In genomic region chr4:1939664-1940509, GRCh38 we compare ENCODE assay signal across 10 cellular contexts.
DNase-seq lines count a peak whose midpoint lies in the region; ATAC-seq, FAIRE-seq and TF ChIP-seq lines count a peak whose summit lies in the region.
"Had no signal": no experiment of that assay in that cellular context is flagged by ENCODE, and none has a peak within 500 bp of the region (broad histone marks: within the 10 kb centered on the region; RNA-seq: fewer than 3 reads in every experiment).

No MANE protein-coding gene starts in this region.

- no peaks in the 10 kb centered on the region for H3K9me3 Mint-ChIP-seq in astrocyte (ENCODE audit: unreplicated experiment)
- H3K9me3 Mint-ChIP-seq: activated naive CD4-positive, alpha-beta T cell treated with anti-CD3 and anti-CD28 coated beads, Interleukin-2, amount 50 U/mL, for 24 hours; IgD-negative memory B cell had no signal

- H3K27ac ChIP-seq in ACC112 (ENCODE audit: low read depth, low read length) = peak overlapping the region; percentile 81
- peak overlapping the region; percentile 88 for H3K27ac ChIP-seq in astrocyte (ENCODE audit: low read depth, low read length)

- peak overlapping the region; percentile 23 for H3K27ac Mint-ChIP-seq in astrocyte (ENCODE audit: unreplicated experiment)
- H3K27ac Mint-ChIP-seq: activated naive CD4-positive, alpha-beta T cell treated with anti-CD3 and anti-CD28 coated beads, Interleukin-2, amount 50 U/mL, for 24 hours; IgD-negative memory B cell had no signal

- H3K4me3 Mint-ChIP-seq in astrocyte (ENCODE audit: unreplicated experiment) = no peak overlapping the region
- H3K4me3 Mint-ChIP-seq: activated naive CD4-positive, alpha-beta T cell treated with anti-CD3 and anti-CD28 coated beads, Interleukin-2, amount 50 U/mL, for 24 hours; IgD-negative memory B cell had no signal

- DNase-seq in HS-5 (ENCODE audit: low read depth) (peak; percentile 60), astrocyte (ENCODE audit: low read depth) (peak; percentile 98), hepatic stellate cell (ENCODE audit: low spot score) (peak; percentile 67), COLO668 (lab: John Stamatoyannopoulos, UW; ENCODE audit: unreplicated experiment) (no peak), NK-92 (lab: John Stamatoyannopoulos, UW; ENCODE audit: unreplicated experiment) (no peak)

- peak; percentile 91 for FAIRE-seq in astrocyte (lab: Jason Lieb, UNC)

- ATAC-seq in HG02870 (IDR thresholded peaks at IDR 0.05; ENCODE audit: unreplicated experiment) = no peak
- no peak for ATAC-seq in GM21717 (IDR thresholded peaks at IDR 0.05; ENCODE audit: unreplicated experiment)

- peaks cover 3% of the 10 kb centered on the region for H3K36me3 Mint-ChIP-seq in astrocyte (ENCODE audit: low read depth, unreplicated experiment)

- H3K4me1 Mint-ChIP-seq in astrocyte (ENCODE audit: low read depth, unreplicated experiment) = peaks cover 21% of the 10 kb centered on the region
- H3K4me1 Mint-ChIP-seq: IgD-negative memory B cell had no signal

- H3K79me2 ChIP-seq in ACC112 (ENCODE audit: control insufficient read depth, insufficient read depth, low read length, unreplicated experiment) (peaks cover 20% of the 10 kb centered on the region), astrocyte (ENCODE audit: insufficient read depth, low read length) (peaks cover 49% of the 10 kb centered on the region)

- H3K36me3 ChIP-seq in ACC112 (ENCODE audit: insufficient read depth, low read length) (peaks cover 27% of the 10 kb centered on the region), astrocyte (ENCODE audit: insufficient read depth, low read length) (peaks cover 28% of the 10 kb centered on the region)

- no peaks in the 10 kb centered on the region for H3K9me3 ChIP-seq in astrocyte (ENCODE audit: insufficient read depth, low read depth, low read length)

- H3K4me3 ChIP-seq in ACC112 (ENCODE audit: low read depth, low read length) = peak overlapping the region; percentile 43
- H3K4me3 ChIP-seq in astrocyte (ENCODE audit: insufficient read depth, low read depth, low read length) = peak overlapping the region; percentile 27

- H2AFZ ChIP-seq in ACC112 (ENCODE audit: low read length, unreplicated experiment) (no peak overlapping the region), astrocyte (ENCODE audit: low read depth, low read length) (peak overlapping the region; percentile 38)

- peak overlapping the region; percentile 72 for H3K9ac ChIP-seq in astrocyte (ENCODE audit: low read length)

- peaks cover 37% of the 10 kb centered on the region for H3K4me1 ChIP-seq in ACC112 (ENCODE audit: control insufficient read depth, insufficient read depth, low read length, unreplicated experiment)
- peaks cover 22% of the 10 kb centered on the region for H3K4me1 ChIP-seq in astrocyte (ENCODE audit: insufficient read depth, low read length)

- H3K27me3 ChIP-seq in ACC112 (ENCODE audit: insufficient read depth, low read length) = no peaks in the 10 kb centered on the region
- H3K27me3 ChIP-seq in astrocyte (ENCODE audit: insufficient read depth, low read length) = no peaks in the 10 kb centered on the region

- H3K4me2 ChIP-seq in astrocyte (ENCODE audit: low read length) = peak overlapping the region; percentile 80

- peaks cover 27% of the 10 kb centered on the region for H4K20me1 ChIP-seq in astrocyte (ENCODE audit: insufficient read depth, low read length)

- no peaks in the 10 kb centered on the region for H3K27me3 Mint-ChIP-seq in astrocyte (ENCODE audit: low read depth, unreplicated experiment)
- H3K27me3 Mint-ChIP-seq: activated naive CD4-positive, alpha-beta T cell treated with anti-CD3 and anti-CD28 coated beads, Interleukin-2, amount 50 U/mL, for 24 hours; IgD-negative memory B cell had no signal

- TF ChIP-seq CTCF in astrocyte (IDR thresholded peaks at IDR 0.05; ENCODE audit: insufficient read depth, low read depth, low read length) = no peak

Comparison
In these comparisons a context has a peak if more than half of its experiments do, and no peak if none do; other contexts are left out.
1. DNase-seq: peak in HS-5 (single experiment), astrocyte (single experiment) and hepatic stellate cell (single experiment); none in COLO668 (single experiment) and NK-92 (single experiment).